In genomic region chr6:116631379-116631990, GRCh38 we compare ENCODE assay signal across 1 cellular context.
TF ChIP-seq lines count a peak whose summit lies in the region.

No MANE protein-coding gene starts in this region.

TF ChIP-seq in HepG2, 621 proteins besides CTCF, POLR2A, EP300 and RAD21 (continues in another document):
- TF ChIP-seq TFDP2 (CRISPR knock-in tag; IDR thresholded peaks at IDR 0.05) = no peak
- TF ChIP-seq ZIK1 (CRISPR knock-in tag; IDR thresholded peaks at IDR 0.05; ENCODE audit: borderline replicate concordance, low read depth) = peak; percentile 78; the same call in 1 of the 2 replicates
- peak; percentile 32; the same call in 1 of the 2 replicates for TF ChIP-seq SKIL (CRISPR knock-in tag; IDR thresholded peaks at IDR 0.05; ENCODE audit: borderline replicate concordance)
- TF ChIP-seq KMT2A (CRISPR knock-in tag; IDR thresholded peaks at IDR 0.05) = peak; percentile 54; the same call in 1 of the 2 replicates
- no peak for TF ChIP-seq ZNF501 (CRISPR knock-in tag; IDR thresholded peaks at IDR 0.05)
- TF ChIP-seq ZNF567 (CRISPR knock-in tag; IDR thresholded peaks at IDR 0.05; ENCODE audit: borderline replicate concordance) = no peak
- TF ChIP-seq ELF1 (CRISPR knock-in tag; IDR thresholded peaks at IDR 0.05) = peak; percentile 74; the same call in 1 of the 2 replicates
- TF ChIP-seq SP1 (IDR thresholded peaks at IDR 0.05) = no peak
- no peak for TF ChIP-seq SP1 (CRISPR knock-in tag; IDR thresholded peaks at IDR 0.05)
- TF ChIP-seq, protein P1, sequence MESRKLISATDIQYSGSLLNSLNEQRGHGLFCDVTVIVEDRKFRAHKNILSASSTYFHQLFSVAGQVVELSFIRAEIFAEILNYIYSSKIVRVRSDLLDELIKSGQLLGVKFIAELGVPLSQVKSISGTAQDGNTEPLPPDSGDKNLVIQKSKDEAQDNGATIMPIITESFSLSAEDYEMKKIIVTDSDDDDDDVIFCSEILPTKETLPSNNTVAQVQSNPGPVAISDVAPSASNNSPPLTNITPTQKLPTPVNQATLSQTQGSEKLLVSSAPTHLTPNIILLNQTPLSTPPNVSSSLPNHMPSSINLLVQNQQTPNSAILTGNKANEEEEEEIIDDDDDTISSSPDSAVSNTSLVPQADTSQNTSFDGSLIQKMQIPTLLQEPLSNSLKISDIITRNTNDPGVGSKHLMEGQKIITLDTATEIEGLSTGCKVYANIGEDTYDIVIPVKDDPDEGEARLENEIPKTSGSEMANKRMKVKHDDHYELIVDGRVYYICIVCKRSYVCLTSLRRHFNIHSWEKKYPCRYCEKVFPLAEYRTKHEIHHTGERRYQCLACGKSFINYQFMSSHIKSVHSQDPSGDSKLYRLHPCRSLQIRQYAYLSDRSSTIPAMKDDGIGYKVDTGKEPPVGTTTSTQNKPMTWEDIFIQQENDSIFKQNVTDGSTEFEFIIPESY (CRISPR knock-in tag; IDR thresholded peaks at IDR 0.05) = peak; percentile 72
- peak; percentile 72 for TF ChIP-seq TCF7 (IDR thresholded peaks at IDR 0.05; ENCODE audit: low read depth)
- TF ChIP-seq ZNF441 (CRISPR knock-in tag; IDR thresholded peaks at IDR 0.05; ENCODE audit: borderline replicate concordance) = peak; percentile 88; the same call in 1 of the 2 replicates
- peak; percentile 99 for TF ChIP-seq NCOA2 (CRISPR knock-in tag; IDR thresholded peaks at IDR 0.05)
- TF ChIP-seq ZNF431 (CRISPR knock-in tag; IDR thresholded peaks at IDR 0.05; ENCODE audit: borderline replicate concordance, low read depth) = peak; percentile 87; the same call in 1 of the 2 replicates
- no peak for TF ChIP-seq SUZ12 (IDR thresholded peaks at IDR 0.05; ENCODE audit: low read depth, low read length)
- TF ChIP-seq EHMT2 (IDR thresholded peaks at IDR 0.05; ENCODE audit: borderline replicate concordance, low read depth, low read length) = peak; percentile 87; the same call in 1 of the 2 replicates
- peak; percentile 88; the same call in 1 of the 2 replicates for TF ChIP-seq ZNF557 (CRISPR knock-in tag; IDR thresholded peaks at IDR 0.05)
- TF ChIP-seq ISL2 (CRISPR knock-in tag; IDR thresholded peaks at IDR 0.05) = peak; percentile 97
- TF ChIP-seq, protein P2, sequence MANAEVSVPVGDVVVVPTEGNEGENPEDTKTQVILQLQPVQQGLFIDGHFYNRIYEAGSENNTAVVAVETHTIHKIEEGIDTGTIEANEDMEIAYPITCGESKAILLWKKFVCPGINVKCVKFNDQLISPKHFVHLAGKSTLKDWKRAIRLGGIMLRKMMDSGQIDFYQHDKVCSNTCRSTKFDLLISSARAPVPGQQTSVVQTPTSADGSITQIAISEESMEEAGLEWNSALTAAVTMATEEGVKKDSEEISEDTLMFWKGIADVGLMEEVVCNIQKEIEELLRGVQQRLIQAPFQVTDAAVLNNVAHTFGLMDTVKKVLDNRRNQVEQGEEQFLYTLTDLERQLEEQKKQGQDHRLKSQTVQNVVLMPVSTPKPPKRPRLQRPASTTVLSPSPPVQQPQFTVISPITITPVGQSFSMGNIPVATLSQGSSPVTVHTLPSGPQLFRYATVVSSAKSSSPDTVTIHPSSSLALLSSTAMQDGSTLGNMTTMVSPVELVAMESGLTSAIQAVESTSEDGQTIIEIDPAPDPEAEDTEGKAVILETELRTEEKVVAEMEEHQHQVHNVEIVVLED (CRISPR knock-in tag; IDR thresholded peaks at IDR 0.05; ENCODE audit: borderline replicate concordance) = peak; percentile 38; the same call in 1 of the 2 replicates
- peak; percentile 54 for TF ChIP-seq POLR2AphosphoS5 (IDR thresholded peaks at IDR 0.05; ENCODE audit: low read depth, low read length)
- peak; percentile 58 for TF ChIP-seq ZNF770 (CRISPR knock-in tag; IDR thresholded peaks at IDR 0.05)
- TF ChIP-seq NFYC (CRISPR knock-in tag; IDR thresholded peaks at IDR 0.05) = peak; percentile 35; the same call in 1 of the 2 replicates
- 0 out of 2 replicates have a peak, but pooled peaks have one; percentile 46 for TF ChIP-seq ZNF44 (CRISPR knock-in tag; IDR thresholded peaks at IDR 0.05)
- no peak for TF ChIP-seq ZFP82 (CRISPR knock-in tag; IDR thresholded peaks at IDR 0.05; ENCODE audit: borderline replicate concordance)
- TF ChIP-seq JUND (CRISPR knock-in tag; IDR thresholded peaks at IDR 0.05) = peak; percentile 59; the same call in 1 of the 2 replicates
- TF ChIP-seq POGK (CRISPR knock-in tag; conservative IDR thresholded peaks at IDR 0.05) = peak; percentile 92
- TF ChIP-seq ZNF788 (CRISPR knock-in tag; IDR thresholded peaks at IDR 0.05; ENCODE audit: borderline replicate concordance) = peak; percentile 98
- 0 out of 2 replicates have a peak, but pooled peaks have one; percentile 24 for TF ChIP-seq SP140L (CRISPR knock-in tag; IDR thresholded peaks at IDR 0.05; ENCODE audit: borderline replicate concordance)
- peak; percentile 58; the same call in 1 of the 2 replicates for TF ChIP-seq SIX1 (CRISPR knock-in tag; IDR thresholded peaks at IDR 0.05; ENCODE audit: borderline replicate concordance)
- no peak; the same call in 1 of the 2 replicates for TF ChIP-seq AHR (CRISPR knock-in tag; IDR thresholded peaks at IDR 0.05)
- TF ChIP-seq ZNF451 (CRISPR knock-in tag; IDR thresholded peaks at IDR 0.05) = peak; percentile 85; the same call in 1 of the 2 replicates
- no peak for TF ChIP-seq ZSCAN30 (CRISPR knock-in tag; IDR thresholded peaks at IDR 0.05)
- peak; percentile 57; the same call in 1 of the 2 replicates for TF ChIP-seq ZNF724P (CRISPR knock-in tag; IDR thresholded peaks at IDR 0.05; ENCODE audit: borderline replicate concordance)
- TF ChIP-seq KDM2A (CRISPR knock-in tag; IDR thresholded peaks at IDR 0.05; ENCODE audit: borderline replicate concordance, low read depth) = peak; percentile 79
- TF ChIP-seq, protein P3, sequence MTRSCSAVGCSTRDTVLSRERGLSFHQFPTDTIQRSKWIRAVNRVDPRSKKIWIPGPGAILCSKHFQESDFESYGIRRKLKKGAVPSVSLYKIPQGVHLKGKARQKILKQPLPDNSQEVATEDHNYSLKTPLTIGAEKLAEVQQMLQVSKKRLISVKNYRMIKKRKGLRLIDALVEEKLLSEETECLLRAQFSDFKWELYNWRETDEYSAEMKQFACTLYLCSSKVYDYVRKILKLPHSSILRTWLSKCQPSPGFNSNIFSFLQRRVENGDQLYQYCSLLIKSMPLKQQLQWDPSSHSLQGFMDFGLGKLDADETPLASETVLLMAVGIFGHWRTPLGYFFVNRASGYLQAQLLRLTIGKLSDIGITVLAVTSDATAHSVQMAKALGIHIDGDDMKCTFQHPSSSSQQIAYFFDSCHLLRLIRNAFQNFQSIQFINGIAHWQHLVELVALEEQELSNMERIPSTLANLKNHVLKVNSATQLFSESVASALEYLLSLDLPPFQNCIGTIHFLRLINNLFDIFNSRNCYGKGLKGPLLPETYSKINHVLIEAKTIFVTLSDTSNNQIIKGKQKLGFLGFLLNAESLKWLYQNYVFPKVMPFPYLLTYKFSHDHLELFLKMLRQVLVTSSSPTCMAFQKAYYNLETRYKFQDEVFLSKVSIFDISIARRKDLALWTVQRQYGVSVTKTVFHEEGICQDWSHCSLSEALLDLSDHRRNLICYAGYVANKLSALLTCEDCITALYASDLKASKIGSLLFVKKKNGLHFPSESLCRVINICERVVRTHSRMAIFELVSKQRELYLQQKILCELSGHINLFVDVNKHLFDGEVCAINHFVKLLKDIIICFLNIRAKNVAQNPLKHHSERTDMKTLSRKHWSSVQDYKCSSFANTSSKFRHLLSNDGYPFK (CRISPR knock-in tag; IDR thresholded peaks at IDR 0.05; ENCODE audit: borderline replicate concordance) = no peak
- 0 out of 2 replicates have a peak, but pooled peaks have one; percentile 33 for TF ChIP-seq PRMT3 (CRISPR knock-in tag; IDR thresholded peaks at IDR 0.05; ENCODE audit: borderline replicate concordance, low read depth)
- TF ChIP-seq ZBTB20 (CRISPR knock-in tag; IDR thresholded peaks at IDR 0.05; ENCODE audit: borderline replicate concordance, low read depth) = peak; percentile 97
- TF ChIP-seq ZBTB1 (CRISPR knock-in tag; IDR thresholded peaks at IDR 0.05; ENCODE audit: borderline replicate concordance) = no peak
- peak; percentile 86 for TF ChIP-seq WIZ (CRISPR knock-in tag; IDR thresholded peaks at IDR 0.05)
- peak; percentile 98 for TF ChIP-seq DPF2 (CRISPR knock-in tag; IDR thresholded peaks at IDR 0.05; ENCODE audit: borderline replicate concordance, low read depth)
- TF ChIP-seq, protein P4, sequence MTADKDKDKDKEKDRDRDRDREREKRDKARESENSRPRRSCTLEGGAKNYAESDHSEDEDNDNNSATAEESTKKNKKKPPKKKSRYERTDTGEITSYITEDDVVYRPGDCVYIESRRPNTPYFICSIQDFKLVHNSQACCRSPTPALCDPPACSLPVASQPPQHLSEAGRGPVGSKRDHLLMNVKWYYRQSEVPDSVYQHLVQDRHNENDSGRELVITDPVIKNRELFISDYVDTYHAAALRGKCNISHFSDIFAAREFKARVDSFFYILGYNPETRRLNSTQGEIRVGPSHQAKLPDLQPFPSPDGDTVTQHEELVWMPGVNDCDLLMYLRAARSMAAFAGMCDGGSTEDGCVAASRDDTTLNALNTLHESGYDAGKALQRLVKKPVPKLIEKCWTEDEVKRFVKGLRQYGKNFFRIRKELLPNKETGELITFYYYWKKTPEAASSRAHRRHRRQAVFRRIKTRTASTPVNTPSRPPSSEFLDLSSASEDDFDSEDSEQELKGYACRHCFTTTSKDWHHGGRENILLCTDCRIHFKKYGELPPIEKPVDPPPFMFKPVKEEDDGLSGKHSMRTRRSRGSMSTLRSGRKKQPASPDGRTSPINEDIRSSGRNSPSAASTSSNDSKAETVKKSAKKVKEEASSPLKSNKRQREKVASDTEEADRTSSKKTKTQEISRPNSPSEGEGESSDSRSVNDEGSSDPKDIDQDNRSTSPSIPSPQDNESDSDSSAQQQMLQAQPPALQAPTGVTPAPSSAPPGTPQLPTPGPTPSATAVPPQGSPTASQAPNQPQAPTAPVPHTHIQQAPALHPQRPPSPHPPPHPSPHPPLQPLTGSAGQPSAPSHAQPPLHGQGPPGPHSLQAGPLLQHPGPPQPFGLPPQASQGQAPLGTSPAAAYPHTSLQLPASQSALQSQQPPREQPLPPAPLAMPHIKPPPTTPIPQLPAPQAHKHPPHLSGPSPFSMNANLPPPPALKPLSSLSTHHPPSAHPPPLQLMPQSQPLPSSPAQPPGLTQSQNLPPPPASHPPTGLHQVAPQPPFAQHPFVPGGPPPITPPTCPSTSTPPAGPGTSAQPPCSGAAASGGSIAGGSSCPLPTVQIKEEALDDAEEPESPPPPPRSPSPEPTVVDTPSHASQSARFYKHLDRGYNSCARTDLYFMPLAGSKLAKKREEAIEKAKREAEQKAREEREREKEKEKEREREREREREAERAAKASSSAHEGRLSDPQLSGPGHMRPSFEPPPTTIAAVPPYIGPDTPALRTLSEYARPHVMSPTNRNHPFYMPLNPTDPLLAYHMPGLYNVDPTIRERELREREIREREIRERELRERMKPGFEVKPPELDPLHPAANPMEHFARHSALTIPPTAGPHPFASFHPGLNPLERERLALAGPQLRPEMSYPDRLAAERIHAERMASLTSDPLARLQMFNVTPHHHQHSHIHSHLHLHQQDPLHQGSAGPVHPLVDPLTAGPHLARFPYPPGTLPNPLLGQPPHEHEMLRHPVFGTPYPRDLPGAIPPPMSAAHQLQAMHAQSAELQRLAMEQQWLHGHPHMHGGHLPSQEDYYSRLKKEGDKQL (CRISPR knock-in tag; IDR thresholded peaks at IDR 0.05; ENCODE audit: low read depth) = peak; percentile 86
- TF ChIP-seq ZSCAN31 (CRISPR knock-in tag; IDR thresholded peaks at IDR 0.05; ENCODE audit: low read depth) = peak; percentile 99
- peak; percentile 99 for TF ChIP-seq TEAD3 (CRISPR knock-in tag; optimal IDR thresholded peaks at IDR 0.05; ENCODE audit: borderline replicate concordance)
